ENCODE assay signal across 3 cellular contexts in the genomic region with DNA sequence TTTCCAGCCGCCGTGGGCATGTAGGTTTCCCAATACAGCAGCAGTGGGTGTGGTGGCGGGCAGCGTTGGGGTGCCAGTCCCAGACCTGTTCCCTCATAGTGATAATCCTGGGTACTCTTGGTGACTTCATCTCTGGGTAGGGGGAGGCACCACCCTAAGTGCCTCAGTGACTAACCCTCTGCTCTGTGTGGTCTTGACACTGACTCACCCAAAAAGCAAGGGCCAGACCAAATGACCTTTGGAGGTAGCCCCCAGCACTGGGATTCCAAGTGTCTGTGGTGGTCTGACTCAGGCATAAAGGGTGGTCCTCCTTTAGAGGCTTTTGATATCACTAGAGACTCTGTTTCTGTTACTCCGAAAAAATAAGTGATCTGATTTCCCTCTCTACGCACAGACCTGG.
TF ChIP-seq lines count a peak whose summit lies in the region.

No MANE protein-coding gene starts in this region.

TF ChIP-seq in A549, 52 proteins besides CTCF, POLR2A, EP300 and RAD21:
- TF ChIP-seq, protein P1, sequence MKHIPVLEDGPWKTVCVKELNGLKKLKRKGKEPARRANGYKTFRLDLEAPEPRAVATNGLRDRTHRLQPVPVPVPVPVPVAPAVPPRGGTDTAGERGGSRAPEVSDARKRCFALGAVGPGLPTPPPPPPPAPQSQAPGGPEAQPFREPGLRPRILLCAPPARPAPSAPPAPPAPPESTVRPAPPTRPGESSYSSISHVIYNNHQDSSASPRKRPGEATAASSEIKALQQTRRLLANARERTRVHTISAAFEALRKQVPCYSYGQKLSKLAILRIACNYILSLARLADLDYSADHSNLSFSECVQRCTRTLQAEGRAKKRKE (CRISPR knock-in tag; IDR thresholded peaks at IDR 0.05; ENCODE audit: low read depth): no peak
- TF ChIP-seq RFX5 (IDR thresholded peaks at IDR 0.05): no peak

TF ChIP-seq in HCT116, 20 proteins besides CTCF, POLR2A, EP300 and RAD21:
- no peak for TF ChIP-seq EZH2phosphoT487 (IDR thresholded peaks at IDR 0.05; ENCODE audit: borderline replicate concordance)
- TF ChIP-seq, protein P2, sequence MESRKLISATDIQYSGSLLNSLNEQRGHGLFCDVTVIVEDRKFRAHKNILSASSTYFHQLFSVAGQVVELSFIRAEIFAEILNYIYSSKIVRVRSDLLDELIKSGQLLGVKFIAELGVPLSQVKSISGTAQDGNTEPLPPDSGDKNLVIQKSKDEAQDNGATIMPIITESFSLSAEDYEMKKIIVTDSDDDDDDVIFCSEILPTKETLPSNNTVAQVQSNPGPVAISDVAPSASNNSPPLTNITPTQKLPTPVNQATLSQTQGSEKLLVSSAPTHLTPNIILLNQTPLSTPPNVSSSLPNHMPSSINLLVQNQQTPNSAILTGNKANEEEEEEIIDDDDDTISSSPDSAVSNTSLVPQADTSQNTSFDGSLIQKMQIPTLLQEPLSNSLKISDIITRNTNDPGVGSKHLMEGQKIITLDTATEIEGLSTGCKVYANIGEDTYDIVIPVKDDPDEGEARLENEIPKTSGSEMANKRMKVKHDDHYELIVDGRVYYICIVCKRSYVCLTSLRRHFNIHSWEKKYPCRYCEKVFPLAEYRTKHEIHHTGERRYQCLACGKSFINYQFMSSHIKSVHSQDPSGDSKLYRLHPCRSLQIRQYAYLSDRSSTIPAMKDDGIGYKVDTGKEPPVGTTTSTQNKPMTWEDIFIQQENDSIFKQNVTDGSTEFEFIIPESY (IDR thresholded peaks at IDR 0.05; ENCODE audit: extremely low read depth, insufficient replicate concordance, low read length): no peak
- no peak for TF ChIP-seq EGR1 (IDR thresholded peaks at IDR 0.05; ENCODE audit: low read depth)
- TF ChIP-seq ELF1 (IDR thresholded peaks at IDR 0.05; ENCODE audit: borderline replicate concordance, low read depth): no peak
- TF ChIP-seq, protein P3, sequence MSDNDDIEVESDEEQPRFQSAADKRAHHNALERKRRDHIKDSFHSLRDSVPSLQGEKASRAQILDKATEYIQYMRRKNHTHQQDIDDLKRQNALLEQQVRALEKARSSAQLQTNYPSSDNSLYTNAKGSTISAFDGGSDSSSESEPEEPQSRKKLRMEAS (IDR thresholded peaks at IDR 0.05): no peak
- TF ChIP-seq CEBPB (IDR thresholded peaks at IDR 0.05; ENCODE audit: low read depth): no peak
- no peak for TF ChIP-seq ZNF274 (IDR thresholded peaks at IDR 0.05; ENCODE audit: low read depth, low read length)
- no peak for TF ChIP-seq EZH2 (IDR thresholded peaks at IDR 0.05)
- TF ChIP-seq ZFX (IDR thresholded peaks at IDR 0.05): no peak
- no peak for TF ChIP-seq YY1 (IDR thresholded peaks at IDR 0.05; ENCODE audit: extremely low read depth, insufficient replicate concordance, low read depth, low read length)
- no peak for TF ChIP-seq CBX3 (IDR thresholded peaks at IDR 0.05; ENCODE audit: low read depth)
- no peak for TF ChIP-seq POLR2AphosphoS5 (IDR thresholded peaks at IDR 0.05; ENCODE audit: low read depth, low read length)
- TF ChIP-seq SIN3A (IDR thresholded peaks at IDR 0.05; ENCODE audit: low read depth): no peak
- no peak for TF ChIP-seq SRF (IDR thresholded peaks at IDR 0.05; ENCODE audit: low read depth)
- TF ChIP-seq JUND (IDR thresholded peaks at IDR 0.05): no peak
- no peak for TF ChIP-seq FOSL1 (IDR thresholded peaks at IDR 0.05; ENCODE audit: low read depth)
- no peak for TF ChIP-seq TCF7L2 (IDR thresholded peaks at IDR 0.05; ENCODE audit: borderline replicate concordance, extremely low read depth, insufficient read depth, insufficient read length)
TF ChIP-seq in HCT116: peak in this region for 0.

TF ChIP-seq in WTC11, 78 proteins besides CTCF, POLR2A, EP300 and RAD21:
- no peak for TF ChIP-seq MYBL2 (CRISPR knock-in tag; IDR thresholded peaks at IDR 0.05)
- TF ChIP-seq, protein P4, sequence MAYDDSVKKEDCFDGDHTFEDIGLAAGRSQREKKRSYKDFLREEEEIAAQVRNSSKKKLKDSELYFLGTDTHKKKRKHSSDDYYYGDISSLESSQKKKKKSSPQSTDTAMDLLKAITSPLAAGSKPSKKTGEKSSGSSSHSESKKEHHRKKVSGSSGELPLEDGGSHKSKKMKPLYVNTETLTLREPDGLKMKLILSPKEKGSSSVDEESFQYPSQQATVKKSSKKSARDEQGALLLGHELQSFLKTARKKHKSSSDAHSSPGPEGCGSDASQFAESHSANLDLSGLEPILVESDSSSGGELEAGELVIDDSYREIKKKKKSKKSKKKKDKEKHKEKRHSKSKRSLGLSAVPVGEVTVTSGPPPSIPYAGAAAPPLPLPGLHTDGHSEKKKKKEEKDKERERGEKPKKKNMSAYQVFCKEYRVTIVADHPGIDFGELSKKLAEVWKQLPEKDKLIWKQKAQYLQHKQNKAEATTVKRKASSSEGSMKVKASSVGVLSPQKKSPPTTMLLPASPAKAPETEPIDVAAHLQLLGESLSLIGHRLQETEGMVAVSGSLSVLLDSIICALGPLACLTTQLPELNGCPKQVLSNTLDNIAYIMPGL (CRISPR knock-in tag; IDR thresholded peaks at IDR 0.05): no peak
- no peak for TF ChIP-seq JUN (CRISPR knock-in tag; IDR thresholded peaks at IDR 0.05)
- TF ChIP-seq NR2C2 (CRISPR knock-in tag; IDR thresholded peaks at IDR 0.05): no peak
- no peak for TF ChIP-seq ZNF416 (CRISPR knock-in tag; IDR thresholded peaks at IDR 0.05)
- TF ChIP-seq, protein P5, sequence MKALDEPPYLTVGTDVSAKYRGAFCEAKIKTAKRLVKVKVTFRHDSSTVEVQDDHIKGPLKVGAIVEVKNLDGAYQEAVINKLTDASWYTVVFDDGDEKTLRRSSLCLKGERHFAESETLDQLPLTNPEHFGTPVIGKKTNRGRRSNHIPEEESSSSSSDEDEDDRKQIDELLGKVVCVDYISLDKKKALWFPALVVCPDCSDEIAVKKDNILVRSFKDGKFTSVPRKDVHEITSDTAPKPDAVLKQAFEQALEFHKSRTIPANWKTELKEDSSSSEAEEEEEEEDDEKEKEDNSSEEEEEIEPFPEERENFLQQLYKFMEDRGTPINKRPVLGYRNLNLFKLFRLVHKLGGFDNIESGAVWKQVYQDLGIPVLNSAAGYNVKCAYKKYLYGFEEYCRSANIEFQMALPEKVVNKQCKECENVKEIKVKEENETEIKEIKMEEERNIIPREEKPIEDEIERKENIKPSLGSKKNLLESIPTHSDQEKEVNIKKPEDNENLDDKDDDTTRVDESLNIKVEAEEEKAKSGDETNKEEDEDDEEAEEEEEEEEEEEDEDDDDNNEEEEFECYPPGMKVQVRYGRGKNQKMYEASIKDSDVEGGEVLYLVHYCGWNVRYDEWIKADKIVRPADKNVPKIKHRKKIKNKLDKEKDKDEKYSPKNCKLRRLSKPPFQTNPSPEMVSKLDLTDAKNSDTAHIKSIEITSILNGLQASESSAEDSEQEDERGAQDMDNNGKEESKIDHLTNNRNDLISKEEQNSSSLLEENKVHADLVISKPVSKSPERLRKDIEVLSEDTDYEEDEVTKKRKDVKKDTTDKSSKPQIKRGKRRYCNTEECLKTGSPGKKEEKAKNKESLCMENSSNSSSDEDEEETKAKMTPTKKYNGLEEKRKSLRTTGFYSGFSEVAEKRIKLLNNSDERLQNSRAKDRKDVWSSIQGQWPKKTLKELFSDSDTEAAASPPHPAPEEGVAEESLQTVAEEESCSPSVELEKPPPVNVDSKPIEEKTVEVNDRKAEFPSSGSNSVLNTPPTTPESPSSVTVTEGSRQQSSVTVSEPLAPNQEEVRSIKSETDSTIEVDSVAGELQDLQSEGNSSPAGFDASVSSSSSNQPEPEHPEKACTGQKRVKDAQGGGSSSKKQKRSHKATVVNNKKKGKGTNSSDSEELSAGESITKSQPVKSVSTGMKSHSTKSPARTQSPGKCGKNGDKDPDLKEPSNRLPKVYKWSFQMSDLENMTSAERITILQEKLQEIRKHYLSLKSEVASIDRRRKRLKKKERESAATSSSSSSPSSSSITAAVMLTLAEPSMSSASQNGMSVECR (CRISPR knock-in tag; IDR thresholded peaks at IDR 0.05; ENCODE audit: borderline replicate concordance): no peak
- TF ChIP-seq, protein P6, sequence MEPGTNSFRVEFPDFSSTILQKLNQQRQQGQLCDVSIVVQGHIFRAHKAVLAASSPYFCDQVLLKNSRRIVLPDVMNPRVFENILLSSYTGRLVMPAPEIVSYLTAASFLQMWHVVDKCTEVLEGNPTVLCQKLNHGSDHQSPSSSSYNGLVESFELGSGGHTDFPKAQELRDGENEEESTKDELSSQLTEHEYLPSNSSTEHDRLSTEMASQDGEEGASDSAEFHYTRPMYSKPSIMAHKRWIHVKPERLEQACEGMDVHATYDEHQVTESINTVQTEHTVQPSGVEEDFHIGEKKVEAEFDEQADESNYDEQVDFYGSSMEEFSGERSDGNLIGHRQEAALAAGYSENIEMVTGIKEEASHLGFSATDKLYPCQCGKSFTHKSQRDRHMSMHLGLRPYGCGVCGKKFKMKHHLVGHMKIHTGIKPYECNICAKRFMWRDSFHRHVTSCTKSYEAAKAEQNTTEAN (CRISPR knock-in tag; IDR thresholded peaks at IDR 0.05): no peak
- TF ChIP-seq, protein P7, sequence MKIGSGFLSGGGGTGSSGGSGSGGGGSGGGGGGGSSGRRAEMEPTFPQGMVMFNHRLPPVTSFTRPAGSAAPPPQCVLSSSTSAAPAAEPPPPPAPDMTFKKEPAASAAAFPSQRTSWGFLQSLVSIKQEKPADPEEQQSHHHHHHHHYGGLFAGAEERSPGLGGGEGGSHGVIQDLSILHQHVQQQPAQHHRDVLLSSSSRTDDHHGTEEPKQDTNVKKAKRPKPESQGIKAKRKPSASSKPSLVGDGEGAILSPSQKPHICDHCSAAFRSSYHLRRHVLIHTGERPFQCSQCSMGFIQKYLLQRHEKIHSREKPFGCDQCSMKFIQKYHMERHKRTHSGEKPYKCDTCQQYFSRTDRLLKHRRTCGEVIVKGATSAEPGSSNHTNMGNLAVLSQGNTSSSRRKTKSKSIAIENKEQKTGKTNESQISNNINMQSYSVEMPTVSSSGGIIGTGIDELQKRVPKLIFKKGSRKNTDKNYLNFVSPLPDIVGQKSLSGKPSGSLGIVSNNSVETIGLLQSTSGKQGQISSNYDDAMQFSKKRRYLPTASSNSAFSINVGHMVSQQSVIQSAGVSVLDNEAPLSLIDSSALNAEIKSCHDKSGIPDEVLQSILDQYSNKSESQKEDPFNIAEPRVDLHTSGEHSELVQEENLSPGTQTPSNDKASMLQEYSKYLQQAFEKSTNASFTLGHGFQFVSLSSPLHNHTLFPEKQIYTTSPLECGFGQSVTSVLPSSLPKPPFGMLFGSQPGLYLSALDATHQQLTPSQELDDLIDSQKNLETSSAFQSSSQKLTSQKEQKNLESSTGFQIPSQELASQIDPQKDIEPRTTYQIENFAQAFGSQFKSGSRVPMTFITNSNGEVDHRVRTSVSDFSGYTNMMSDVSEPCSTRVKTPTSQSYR (CRISPR knock-in tag; IDR thresholded peaks at IDR 0.05): no peak
- TF ChIP-seq GRHL2 (CRISPR knock-in tag; IDR thresholded peaks at IDR 0.05; ENCODE audit: insufficient replicate concordance, severe bottlenecking): no peak
- no peak for TF ChIP-seq ZNF138 (CRISPR knock-in tag; conservative IDR thresholded peaks at IDR 0.05)
- TF ChIP-seq, protein P8, sequence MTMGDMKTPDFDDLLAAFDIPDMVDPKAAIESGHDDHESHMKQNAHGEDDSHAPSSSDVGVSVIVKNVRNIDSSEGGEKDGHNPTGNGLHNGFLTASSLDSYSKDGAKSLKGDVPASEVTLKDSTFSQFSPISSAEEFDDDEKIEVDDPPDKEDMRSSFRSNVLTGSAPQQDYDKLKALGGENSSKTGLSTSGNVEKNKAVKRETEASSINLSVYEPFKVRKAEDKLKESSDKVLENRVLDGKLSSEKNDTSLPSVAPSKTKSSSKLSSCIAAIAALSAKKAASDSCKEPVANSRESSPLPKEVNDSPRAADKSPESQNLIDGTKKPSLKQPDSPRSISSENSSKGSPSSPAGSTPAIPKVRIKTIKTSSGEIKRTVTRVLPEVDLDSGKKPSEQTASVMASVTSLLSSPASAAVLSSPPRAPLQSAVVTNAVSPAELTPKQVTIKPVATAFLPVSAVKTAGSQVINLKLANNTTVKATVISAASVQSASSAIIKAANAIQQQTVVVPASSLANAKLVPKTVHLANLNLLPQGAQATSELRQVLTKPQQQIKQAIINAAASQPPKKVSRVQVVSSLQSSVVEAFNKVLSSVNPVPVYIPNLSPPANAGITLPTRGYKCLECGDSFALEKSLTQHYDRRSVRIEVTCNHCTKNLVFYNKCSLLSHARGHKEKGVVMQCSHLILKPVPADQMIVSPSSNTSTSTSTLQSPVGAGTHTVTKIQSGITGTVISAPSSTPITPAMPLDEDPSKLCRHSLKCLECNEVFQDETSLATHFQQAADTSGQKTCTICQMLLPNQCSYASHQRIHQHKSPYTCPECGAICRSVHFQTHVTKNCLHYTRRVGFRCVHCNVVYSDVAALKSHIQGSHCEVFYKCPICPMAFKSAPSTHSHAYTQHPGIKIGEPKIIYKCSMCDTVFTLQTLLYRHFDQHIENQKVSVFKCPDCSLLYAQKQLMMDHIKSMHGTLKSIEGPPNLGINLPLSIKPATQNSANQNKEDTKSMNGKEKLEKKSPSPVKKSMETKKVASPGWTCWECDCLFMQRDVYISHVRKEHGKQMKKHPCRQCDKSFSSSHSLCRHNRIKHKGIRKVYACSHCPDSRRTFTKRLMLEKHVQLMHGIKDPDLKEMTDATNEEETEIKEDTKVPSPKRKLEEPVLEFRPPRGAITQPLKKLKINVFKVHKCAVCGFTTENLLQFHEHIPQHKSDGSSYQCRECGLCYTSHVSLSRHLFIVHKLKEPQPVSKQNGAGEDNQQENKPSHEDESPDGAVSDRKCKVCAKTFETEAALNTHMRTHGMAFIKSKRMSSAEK (CRISPR knock-in tag; IDR thresholded peaks at IDR 0.05; ENCODE audit: borderline replicate concordance): no peak
- TF ChIP-seq ATF3 (CRISPR knock-in tag; conservative IDR thresholded peaks at IDR 0.05): no peak
